14 cellular contexts compared by ENCODE assay signal in genomic region chr15:58467722-58468436, GRCh38. TPM values are rescaled to one million over a fixed set of nuclear protein-coding genes. Genes with fewer than 3 reads are reported as not detected.
DNase-seq lines count a peak whose midpoint lies in the region; ATAC-seq, FAIRE-seq and TF ChIP-seq lines count a peak whose summit lies in the region.
"Had no signal": no experiment of that assay in that cellular context is flagged by ENCODE, and none has a peak within 500 bp of the region (broad histone marks: within the 10 kb centered on the region; RNA-seq: fewer than 3 reads in every experiment).

No MANE protein-coding gene starts in this region.

- peaks cover 59% of the 10 kb centered on the region for H3K4me1 ChIP-seq in A549
- H3K4me1 ChIP-seq in tibial nerve: peaks cover 0 to 17% (median 2%) of the 10 kb centered on the region in 4 donors

- peak overlapping the region; percentile 96 to 99 for H3K27ac ChIP-seq in A549
- H3K27ac ChIP-seq in tibial nerve: no peak overlapping the region
- H3K27ac ChIP-seq: left ventricle myocardium inferior had no signal

- DNase-seq in A549 (ENCODE audit: low read depth in 1 of 2, low spot score in 1 of 2) (no peak), mesothelial cell of epicardium (ENCODE audit: low spot score in 2 of 2, unreplicated experiment in 2 of 2) (no peak), tibial nerve (ENCODE audit: low spot score in 2 of 2) (no peak)
- DNase-seq in natural killer cell treated with Interleukin-12 subunit alpha and Interleukin-12 subunit beta and Interleukin-15 and Interleukin-18, amount 100 ng/mL, for 72 hours (ENCODE audit: low spot score): no peak
- DNase-seq: activated naive CD8-positive, alpha-beta T cell treated with anti-CD3 and anti-CD28 coated beads, Interleukin-2, amount 10 ng/mL, durations not matched to agents 7 days and 5 days; glutamatergic neuron; left ventricle myocardium inferior; small intestine had no signal

- WGBS in A549 (ENCODE audit: missing lambda C conversion rate): 96% methylated on average over 9 of the region's 9 CpGs
- 74 to 90% methylated on average over 9 of the region's 9 CpGs for WGBS in tibial nerve, 2 donors

- H3K27ac Mint-ChIP-seq in brain (peak overlapping the region in 3 of 5 experiments; percentile 79 to 87 (median 84)), mesothelial cell of epicardium (peak overlapping the region; percentile 73)
- H3K27ac Mint-ChIP-seq in natural killer cell treated with Interleukin-12 subunit alpha and Interleukin-12 subunit beta and Interleukin-15 and Interleukin-18, amount 100 ng/mL, for 72 hours: peak overlapping the region in 1 of 2 donors; percentile 2
- H3K27ac Mint-ChIP-seq: activated naive CD8-positive, alpha-beta T cell treated with anti-CD3 and anti-CD28 coated beads, Interleukin-2, amount 10 ng/mL, durations not matched to agents 7 days and 5 days had no signal

- no peak for ATAC-seq in A549
- no peak for ATAC-seq in natural killer cell treated with Interleukin-12 subunit alpha and Interleukin-12 subunit beta and Interleukin-15 and Interleukin-18, amount 100 ng/mL, for 72 hours
- ATAC-seq in GM18867 (IDR thresholded peaks at IDR 0.05; ENCODE audit: unreplicated experiment): no peak
- ATAC-seq in HG03135 (IDR thresholded peaks at IDR 0.05; ENCODE audit: unreplicated experiment): no peak

- TF ChIP-seq EP300 in A549 (IDR thresholded peaks at IDR 0.05) (no peak), Ishikawa (IDR thresholded peaks at IDR 0.05; ENCODE audit: borderline replicate concordance) (peak; percentile 79), tibial nerve (IDR thresholded peaks at IDR 0.05) (no peak)

- H3K27me3 ChIP-seq in tibial nerve: no peaks in the 10 kb centered on the region

- H3K36me3 Mint-ChIP-seq in brain: no peaks in the 10 kb centered on the region
- no peaks in the 10 kb centered on the region for H3K36me3 Mint-ChIP-seq in mesothelial cell of epicardium
- H3K36me3 Mint-ChIP-seq in natural killer cell treated with Interleukin-12 subunit alpha and Interleukin-12 subunit beta and Interleukin-15 and Interleukin-18, amount 100 ng/mL, for 72 hours: no peaks in the 10 kb centered on the region

- peaks cover 48% of the 10 kb centered on the region for H3K4me1 Mint-ChIP-seq in brain
- H3K4me1 Mint-ChIP-seq in mesothelial cell of epicardium: peaks cover 26% of the 10 kb centered on the region
- peaks cover 13 to 41% of the 10 kb centered on the region in 2 donors for H3K4me1 Mint-ChIP-seq in natural killer cell treated with Interleukin-12 subunit alpha and Interleukin-12 subunit beta and Interleukin-15 and Interleukin-18, amount 100 ng/mL, for 72 hours (ENCODE audit: low read depth in 2 of 2)

- H3K36me3 ChIP-seq in tibial nerve: no peaks in the 10 kb centered on the region
- H3K36me3 ChIP-seq: left ventricle myocardium inferior had no signal

- FAIRE-seq in A549 (lab: Jason Lieb, UNC): no peak
- FAIRE-seq: HTR-8/SVneo, small intestine had no signal

- POLR2A ChIA-PET in A549 (lab: Yijun Ruan, JAX): interaction anchor here (0.5 to 2.9 kb wide), 3 partner anchors 80 to 194 kb away, joined by 4 to 35 read pairs (median 4); no protein-coding TSS in a partner anchor

- H3K4me3 Mint-ChIP-seq in brain (no peak overlapping the region), mesothelial cell of epicardium (no peak overlapping the region)
- no peak overlapping the region for H3K4me3 Mint-ChIP-seq in natural killer cell treated with Interleukin-12 subunit alpha and Interleukin-12 subunit beta and Interleukin-15 and Interleukin-18, amount 100 ng/mL, for 72 hours
- H3K4me3 Mint-ChIP-seq: activated naive CD8-positive, alpha-beta T cell treated with anti-CD3 and anti-CD28 coated beads, Interleukin-2, amount 10 ng/mL, durations not matched to agents 7 days and 5 days had no signal

- TF ChIP-seq POLR2A in A549 (IDR thresholded peaks at IDR 0.05; ENCODE audit: low read length): no peak
- no peak for TF ChIP-seq POLR2A in tibial nerve (IDR thresholded peaks at IDR 0.05)

- H3K9me3 ChIP-seq in A549 (peaks cover 12% of the 10 kb centered on the region; the same call in 2 of the 3 replicates), tibial nerve (no peaks in the 10 kb centered on the region)
- H3K9me3 ChIP-seq: left ventricle myocardium inferior had no signal

- H3K9me3 Mint-ChIP-seq in brain (peaks cover 0 to 9% (median 0%) of the 10 kb centered on the region in 5 experiments), mesothelial cell of epicardium (no peaks in the 10 kb centered on the region)
- H3K9me3 Mint-ChIP-seq in natural killer cell treated with Interleukin-12 subunit alpha and Interleukin-12 subunit beta and Interleukin-15 and Interleukin-18, amount 100 ng/mL, for 72 hours: no peaks in the 10 kb centered on the region

- no peak for TF ChIP-seq CTCF in A549 (IDR thresholded peaks at IDR 0.05)
- TF ChIP-seq CTCF in brain (conservative IDR thresholded peaks at IDR 0.05): no peak
- TF ChIP-seq CTCF in mesothelial cell of epicardium (IDR thresholded peaks at IDR 0.05; ENCODE audit: unreplicated experiment): no peak
- TF ChIP-seq CTCF in tibial nerve (IDR thresholded peaks at IDR 0.05): no peak

- no peak overlapping the region for H3K4me3 ChIP-seq in A549
- no peak overlapping the region for H3K4me3 ChIP-seq in tibial nerve
- H3K4me3 ChIP-seq: left ventricle myocardium inferior had no signal

- H3K27me3 Mint-ChIP-seq in brain (no peaks in the 10 kb centered on the region), mesothelial cell of epicardium (ENCODE audit: low read depth) (no peaks in the 10 kb centered on the region)
- no peaks in the 10 kb centered on the region for H3K27me3 Mint-ChIP-seq in natural killer cell treated with Interleukin-12 subunit alpha and Interleukin-12 subunit beta and Interleukin-15 and Interleukin-18, amount 100 ng/mL, for 72 hours
- H3K27me3 Mint-ChIP-seq: activated naive CD8-positive, alpha-beta T cell treated with anti-CD3 and anti-CD28 coated beads, Interleukin-2, amount 10 ng/mL, durations not matched to agents 7 days and 5 days had no signal

- TF ChIP-seq RAD21 in A549 (conservative IDR thresholded peaks at IDR 0.05 in 1 of 2, IDR thresholded peaks at IDR 0.05 in 1 of 2): no peak
- 0 out of 2 replicates have a peak, but pooled peaks have one; percentile 23 for TF ChIP-seq RAD21 in Ishikawa (IDR thresholded peaks at IDR 0.05; ENCODE audit: low read depth)

- CTCF ChIA-PET in A549 (lab: Yijun Ruan, JAX): interaction anchor here (0.6 to 5.3 kb wide), 10 partner anchors 11 to 462 kb away, joined by 3 to 30 read pairs (median 3); no protein-coding TSS in a partner anchor

- H3K4me2 ChIP-seq in A549: no peak overlapping the region

TF ChIP-seq in A549, 52 proteins besides CTCF, POLR2A, EP300 and RAD21:
- TF ChIP-seq RFX5 (IDR thresholded peaks at IDR 0.05): no peak
- TF ChIP-seq KDM5A (IDR thresholded peaks at IDR 0.05): no peak

TF ChIP-seq in Ishikawa, 13 proteins besides CTCF, POLR2A, EP300 and RAD21 (continues in another document):
- TF ChIP-seq MAX (IDR thresholded peaks at IDR 0.05): no peak; the same call in 1 of the 2 replicates
- TF ChIP-seq ZBTB7A (IDR thresholded peaks at IDR 0.05; ENCODE audit: low read depth): no peak
- no peak for TF ChIP-seq REST (IDR thresholded peaks at IDR 0.05; ENCODE audit: low read depth)
- no peak for TF ChIP-seq EGR1 (IDR thresholded peaks at IDR 0.05)
- peak; percentile 72 for TF ChIP-seq TEAD4 (IDR thresholded peaks at IDR 0.05)
- TF ChIP-seq TAF1 (IDR thresholded peaks at IDR 0.05; ENCODE audit: low read depth): 0 out of 2 replicates have a peak, but pooled peaks have one; percentile 42
- TF ChIP-seq CREB1 (IDR thresholded peaks at IDR 0.05; ENCODE audit: low read depth): no peak
- peak; percentile 79 for TF ChIP-seq NFIC (IDR thresholded peaks at IDR 0.05)
- TF ChIP-seq FOXM1 (IDR thresholded peaks at IDR 0.05; ENCODE audit: borderline replicate concordance, low read depth): peak; percentile 46; the same call in 1 of the 2 replicates
- peak; percentile 58 for TF ChIP-seq CEBPB (IDR thresholded peaks at IDR 0.05)

RNA-seq across cellular contexts. Expression of gene LIPC, which starts 36.1 kb away (rescaled TPM):
- polyA plus RNA-seq in A549 (2011; rRNA removed): 0.08 and 0.13 TPM in 2 replicates
- 0.07 and 0.13 TPM in 2 replicates for polyA plus RNA-seq in A549 (2012; cell fraction: cytosol; rRNA removed)
- polyA plus RNA-seq in A549 (2012; cell fraction: nucleus; rRNA removed): 0.19 and 0.22 TPM in 2 replicates
- 0.30 to 0.34 TPM (median 0.32 TPM) in 3 replicates for polyA plus RNA-seq in A549 (2017; fragmentation: RNase III; extraction: RNeasy Plus Mini Kit Qiagen cat#74134 plus additional on column Dnase treatment)
- polyA minus RNA-seq in A549 (2011; rRNA and poly(A)+ RNA removed): 0.58 TPM in 1 of 2 replicates, not detected in the other
- 0.63 TPM for polyA plus RNA-seq in brain (ENCODE audit: insufficient read depth, low read depth, low replicate concordance)
- total RNA-seq in mesothelial cell of epicardium: not detected in 3 replicates
- 1 to 10 TPM in 1 of 2 donors, under 1 TPM in 1; 0.69 to 1.5 TPM for total RNA-seq in natural killer cell treated with Interleukin-12 subunit alpha and Interleukin-12 subunit beta and Interleukin-15 and Interleukin-18, amount 100 ng/mL, for 72 hours
- 10 to 100 TPM; 11.2 to 18.4 (median 14.7) TPM for total RNA-seq in tibial nerve
- total RNA-seq: chondrocyte had no signal

Comparison
In these comparisons a context has a peak if more than half of its experiments do, and no peak if none do; other contexts are left out.
1. H3K27ac ChIP-seq: peak in A549 (2 of 2); none in tibial nerve (0 of 4).
2. RNA of gene LIPC, which starts 36.1 kb away (total RNA-seq): 11.2 to 18.4 TPM in tibial nerve; 0.69 to 1.5 TPM in natural killer cell treated with Interleukin-12 subunit alpha and Interleukin-12 subunit beta and Interleukin-15 and Interleukin-18, amount 100 ng/mL, for 72 hours and not detected in mesothelial cell of epicardium; every median in the first group is over 4 times any median in the second.